In the genomic region with DNA sequence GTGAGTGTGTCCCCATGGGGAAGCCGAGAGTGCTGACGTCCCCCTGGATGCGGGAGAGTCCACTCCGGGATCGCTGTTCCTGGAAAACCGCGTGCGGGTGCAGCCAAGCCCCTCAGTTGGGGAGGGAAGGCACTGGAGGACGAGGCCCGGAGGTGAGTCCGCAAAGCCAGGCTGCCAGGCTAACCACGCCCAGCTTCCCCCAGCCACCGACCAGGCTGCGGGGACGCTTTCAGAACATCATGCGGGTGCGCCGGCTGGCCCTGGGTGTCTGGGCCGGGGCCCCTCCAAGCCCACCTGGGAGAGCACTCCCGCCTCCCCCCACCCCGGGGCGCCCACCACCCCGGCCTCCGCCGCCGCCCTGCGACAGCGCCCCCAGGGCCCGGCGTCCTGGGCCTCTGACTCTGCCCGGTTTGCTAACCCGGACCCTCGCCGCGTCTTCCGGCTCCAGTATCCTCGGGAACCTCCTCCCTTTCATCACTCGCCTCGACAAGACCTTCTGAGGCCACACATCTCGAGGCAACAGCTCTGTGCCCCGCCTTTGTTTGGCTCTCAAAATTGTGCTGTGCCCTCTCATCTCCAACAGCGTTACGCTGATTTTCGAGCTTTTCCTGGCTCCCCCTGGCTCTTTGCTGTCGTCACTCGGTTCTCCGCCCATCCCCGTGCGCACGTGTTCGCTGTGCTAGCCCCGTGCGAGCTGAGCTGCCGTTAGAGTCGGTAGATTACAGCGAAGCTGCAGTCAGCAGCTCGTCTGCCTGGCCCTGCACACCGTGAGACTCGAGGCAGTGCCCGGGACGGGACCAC, we compare ENCODE assay signal across 8 cellular contexts. TPM values are rescaled to one million over a fixed set of nuclear protein-coding genes. Genes with fewer than 3 reads are reported as not detected.
DNase-seq lines count a peak whose midpoint lies in the region; ATAC-seq and TF ChIP-seq lines count a peak whose summit lies in the region.

No MANE protein-coding gene starts in this region.

- no peak overlapping the region for H3K27ac ChIP-seq in body of pancreas

- H3K4me3 ChIP-seq in body of pancreas = no peak overlapping the region
- H3K4me3 ChIP-seq in kidney epithelial cell (ENCODE audit: low read depth, low read length) = peak overlapping the region; percentile 36

- TF ChIP-seq POLR2A in body of pancreas (IDR thresholded peaks at IDR 0.05) = no peak

- DNase-seq in Ammon's horn (ENCODE audit: low spot score) = peak; percentile 53
- peak; percentile 13 for DNase-seq in T-helper 22 cell (ENCODE audit: low read depth)
- peak; percentile 45 to 61 (median 60) for DNase-seq in body of pancreas
- DNase-seq in kidney epithelial cell (ENCODE audit: low read depth) = no peak
- DNase-seq in stimulated activated CD4-positive, alpha-beta T cell treated with anti-CD3 and anti-CD28 coated beads, Interleukin-2, amount 100 ng/mL, for 48 hours = peak; percentile 35 to 44
- no peak for DNase-seq in NCI-H187 treated with DMSO at 0.1 percent for 48 hours (lab: John Stamatoyannopoulos, UW)

- no peak for TF ChIP-seq CTCF in body of pancreas (IDR thresholded peaks at IDR 0.05)
- TF ChIP-seq CTCF in kidney epithelial cell (IDR thresholded peaks at IDR 0.05; ENCODE audit: insufficient read depth, low read length, poor library complexity, severe bottlenecking) = no peak

- intact Hi-C loops in body of pancreas (cut with DNase I) = no loop called here

- H3K27me3 ChIP-seq in body of pancreas (no peaks in the 10 kb centered on the region), kidney epithelial cell (ENCODE audit: control insufficient read depth, insufficient read depth, low read length) (peaks cover 30% of the 10 kb centered on the region)

- ATAC-seq in body of pancreas (peak; percentile 77), GM21825 (IDR thresholded peaks at IDR 0.05; ENCODE audit: unreplicated experiment) (no peak), GM19397 (IDR thresholded peaks at IDR 0.05; ENCODE audit: unreplicated experiment) (no peak)

- WGBS in body of pancreas, 2 donors = 19 to 26% methylated on average over 31 to 59 of the region's 61 CpGs

- no peaks in the 10 kb centered on the region for H3K36me3 ChIP-seq in body of pancreas (replicated peaks in 1 of 2; ENCODE audit: insufficient read depth in 1 of 2, low read depth in 2 of 2)
- H3K36me3 ChIP-seq in kidney epithelial cell (ENCODE audit: control insufficient read depth, insufficient read depth, low read length) = no peaks in the 10 kb centered on the region

- no peaks in the 10 kb centered on the region for H3K9me3 ChIP-seq in body of pancreas

- peaks cover 9% of the 10 kb centered on the region for H3K4me1 ChIP-seq in body of pancreas

RNA-seq across cellular contexts. Expression of gene ENTPD6, which starts 47.1 kb away (rescaled TPM):
- total RNA-seq in body of pancreas (10 to 100 TPM; 59.9 to 79.8 TPM), kidney epithelial cell (79.5 and 80.1 TPM in 2 replicates)

Comparison
In these comparisons a context has a peak if more than half of its experiments do, and no peak if none do; other contexts are left out.
1. DNase-seq: peak in Ammon's horn (single experiment), T-helper 22 cell (single experiment), body of pancreas (4 of 4) and stimulated activated CD4-positive, alpha-beta T cell treated with anti-CD3 and anti-CD28 coated beads, Interleukin-2, amount 100 ng/mL, for 48 hours (2 of 2); none in kidney epithelial cell (single experiment) and NCI-H187 treated with DMSO at 0.1 percent for 48 hours (single experiment).